ENCODE assay signal across 20 cellular contexts in genomic region chr22:50479686-50480085, GRCh38. TPM values are rescaled to one million over a fixed set of nuclear protein-coding genes. Genes with fewer than 3 reads are reported as not detected.
A peak's percentile ranks its signal among the peaks of the same experiment; 100 is the strongest.
DNase-seq lines count a peak whose midpoint lies in the region; ATAC-seq and TF ChIP-seq lines count a peak whose summit lies in the region.
"Had no signal": no experiment of that assay in that cellular context is flagged by ENCODE, and none has a peak within 500 bp of the region (broad histone marks: within the 10 kb centered on the region; RNA-seq: fewer than 3 reads in every experiment).

No MANE protein-coding gene starts in this region.

- H2BK15ac ChIP-seq in neuronal stem cell (ENCODE audit: low read length), result no peak overlapping the region

- H3K23ac ChIP-seq in neuronal stem cell (ENCODE audit: low read depth, low read length, poor library complexity), result no peak overlapping the region

- H3K4ac ChIP-seq in neuronal stem cell (ENCODE audit: low read length), result no peak overlapping the region

- H2BK120ac ChIP-seq in neuronal stem cell (ENCODE audit: low read depth, low read length), result no peak overlapping the region

- H3K4me3 Mint-ChIP-seq in activated CD8-positive, alpha-beta memory T cell treated with anti-CD3 and anti-CD28 coated beads, Interleukin-2, amount 10 ng/mL, durations not matched to agents 7 days and 5 days, result peak overlapping the region; percentile 48
- H3K4me3 Mint-ChIP-seq in central memory CD8-positive, alpha-beta T cell, result peak overlapping the region; percentile 71

- H2BK12ac ChIP-seq in neuronal stem cell (ENCODE audit: low read length), result no peak overlapping the region

- H3K36me3 ChIP-seq in neuronal stem cell (replicated peaks in 1 of 2; ENCODE audit: control insufficient read depth in 2 of 2, insufficient read depth in 2 of 2, low read length in 2 of 2) (no peaks in the 10 kb centered on the region), osteoblast (ENCODE audit: insufficient read depth, low read length) (no peaks in the 10 kb centered on the region), testis (ENCODE audit: low read depth, missing control alignments) (no peaks in the 10 kb centered on the region)
- H3K36me3 ChIP-seq: cardiac muscle cell, HAP-1, heart right ventricle had no signal

- H3K4me2 ChIP-seq in neuronal stem cell (ENCODE audit: insufficient read depth, low read length, poor library complexity, severe bottlenecking) (no peak overlapping the region), osteoblast (ENCODE audit: insufficient read depth, low read length) (no peak overlapping the region)
- H3K4me2 ChIP-seq: KMS-11, SK-N-SH had no signal

- no peak for DNase-seq in activated CD8-positive, alpha-beta memory T cell treated with anti-CD3 and anti-CD28 coated beads, Interleukin-2, amount 10 ng/mL, durations not matched to agents 7 days and 5 days
- DNase-seq in activated CD8-positive, alpha-beta memory T cell treated with anti-CD3 and anti-CD28 coated beads, Interleukin-2, amount 50 U/mL, for 48 hours, result no peak
- peak; percentile 25 for DNase-seq in NB4 (ENCODE audit: low read depth)
- no peak for DNase-seq in central memory CD8-positive, alpha-beta T cell (ENCODE audit: low spot score in 2 of 2)
- no peak for DNase-seq in neuronal stem cell (ENCODE audit: low spot score)
- DNase-seq in osteoblast (ENCODE audit: insufficient read length, low spot score, missing footprints), result no peak
- no peak for DNase-seq in testis
- no peak for DNase-seq in omental fat pad (ENCODE audit: low spot score)
- DNase-seq: heart right ventricle; NCI-H1092 treated with DMSO at 0.1 percent for 48 hours; retina; SK-N-SH; stimulated activated naive CD4-positive, alpha-beta T cell had no signal

- ATAC-seq in activated CD8-positive, alpha-beta memory T cell treated with anti-CD3 and anti-CD28 coated beads, Interleukin-2, amount 10 ng/mL, durations not matched to agents 7 days and 5 days, result no peak
- ATAC-seq in central memory CD8-positive, alpha-beta T cell (replicated peaks; ENCODE audit: extremely low read depth, poor library complexity, severe bottlenecking), result no peak
- no peak for ATAC-seq in omental fat pad (ENCODE audit: low FRiP score)
- ATAC-seq: heart right ventricle, Panc1 had no signal

- peak overlapping the region; percentile 89 for H3K14ac ChIP-seq in neuronal stem cell (ENCODE audit: low read length)

- H3K36me3 Mint-ChIP-seq in activated CD8-positive, alpha-beta memory T cell treated with anti-CD3 and anti-CD28 coated beads, Interleukin-2, amount 10 ng/mL, durations not matched to agents 7 days and 5 days, result no peaks in the 10 kb centered on the region
- peaks cover 1% of the 10 kb centered on the region for H3K36me3 Mint-ChIP-seq in central memory CD8-positive, alpha-beta T cell (ENCODE audit: insufficient read depth)

- H4K91ac ChIP-seq in neuronal stem cell (ENCODE audit: low read depth, low read length, poor library complexity), result no peak overlapping the region

- TF ChIP-seq POLR2A in NB4 (IDR thresholded peaks at IDR 0.05; ENCODE audit: extremely low read depth, insufficient read length), result no peak
- TF ChIP-seq POLR2A in testis (IDR thresholded peaks at IDR 0.05), result no peak

- no peak overlapping the region for H4K8ac ChIP-seq in neuronal stem cell (ENCODE audit: low read depth, low read length)

- no peak overlapping the region for H3K9ac ChIP-seq in neuronal stem cell (ENCODE audit: low read depth, low read length, poor library complexity)
- H3K9ac ChIP-seq: KMS-11, SK-N-SH had no signal

- H3K27ac ChIP-seq in neuronal stem cell (replicated peaks; ENCODE audit: low read length), result no peak overlapping the region
- H3K27ac ChIP-seq in osteoblast (ENCODE audit: low read depth, low read length), result no peak overlapping the region
- no peak overlapping the region for H3K27ac ChIP-seq in testis
- H3K27ac ChIP-seq: cardiac muscle cell, heart right ventricle, KMS-11 had no signal

- H3K4me3 ChIP-seq in NB4 (ENCODE audit: low read depth, low read length) (no peak overlapping the region), neuronal stem cell (ENCODE audit: low read length in 2 of 2) (no peak overlapping the region), osteoblast (ENCODE audit: insufficient read depth, low read length) (no peak overlapping the region), testis (no peak overlapping the region)
- H3K4me3 ChIP-seq: cardiac muscle cell, HAP-1, heart right ventricle, lung had no signal

- no peak for TF ChIP-seq CTCF in NB4 (IDR thresholded peaks at IDR 0.05; ENCODE audit: low read depth, low read length)
- TF ChIP-seq CTCF in osteoblast (IDR thresholded peaks at IDR 0.05; ENCODE audit: extremely low read depth, low read depth, low read length), result no peak
- no peak for TF ChIP-seq CTCF in testis (IDR thresholded peaks at IDR 0.05)
- TF ChIP-seq CTCF in omental fat pad (IDR thresholded peaks at IDR 0.05), result no peak

- H2AFZ ChIP-seq in neuronal stem cell (ENCODE audit: low read length) (no peak overlapping the region), osteoblast (ENCODE audit: low read length) (no peak overlapping the region)

- H3K18ac ChIP-seq in neuronal stem cell (ENCODE audit: low read length), result no peak overlapping the region

- H3K27me3 Mint-ChIP-seq in activated CD8-positive, alpha-beta memory T cell treated with anti-CD3 and anti-CD28 coated beads, Interleukin-2, amount 10 ng/mL, durations not matched to agents 7 days and 5 days, result peaks cover 16% of the 10 kb centered on the region
- H3K27me3 Mint-ChIP-seq in central memory CD8-positive, alpha-beta T cell, result no peaks in the 10 kb centered on the region

- H4K20me1 ChIP-seq in osteoblast (ENCODE audit: insufficient read depth, low read length), result no peaks in the 10 kb centered on the region

- peaks cover under 1% of the 10 kb centered on the region for H3K79me2 ChIP-seq in osteoblast (ENCODE audit: insufficient read depth, low read length)

- CTCF ChIA-PET in activated CD8-positive, alpha-beta memory T cell treated with anti-CD3 and anti-CD28 coated beads, Interleukin-2, amount 10 ng/mL, durations not matched to agents 7 days and 5 days (lab: Charles Lee), result interaction anchor here (0.6 to 1.8 kb wide), 5 partner anchors 9 to 203 kb away, joined by 3 to 6 read pairs (median 4); no protein-coding TSS in a partner anchor

- no peak overlapping the region for H2AK5ac ChIP-seq in neuronal stem cell (ENCODE audit: low read depth, low read length)

- whole genome bisulfite sequencing in neuronal stem cell (ENCODE audit: extremely low coverage in 2 of 2, insufficient read length in 2 of 2, insufficient replicate concordance in 1 of 2), 2 donors, result no CpG with 5 or more reads among the region's 13 CpGs
- 72 to 81% methylated on average over 13 of the region's 13 CpGs for WGBS in testis, 2 donors

- H3K27ac Mint-ChIP-seq in activated CD8-positive, alpha-beta memory T cell treated with anti-CD3 and anti-CD28 coated beads, Interleukin-2, amount 10 ng/mL, durations not matched to agents 7 days and 5 days, result no peak overlapping the region
- no peak overlapping the region for H3K27ac Mint-ChIP-seq in central memory CD8-positive, alpha-beta T cell (ENCODE audit: low read depth)

- intact Hi-C loops in testis (cut with DNase I; ENCODE audit: low total_unique reads), result no loop called here

- H3K9me3 Mint-ChIP-seq in activated CD8-positive, alpha-beta memory T cell treated with anti-CD3 and anti-CD28 coated beads, Interleukin-2, amount 10 ng/mL, durations not matched to agents 7 days and 5 days (ENCODE audit: low read depth), result no peaks in the 10 kb centered on the region
- no peaks in the 10 kb centered on the region for H3K9me3 Mint-ChIP-seq in central memory CD8-positive, alpha-beta T cell

- peaks cover 4 to 6% of the 10 kb centered on the region in 2 donors for H3K4me1 ChIP-seq in neuronal stem cell (ENCODE audit: control insufficient read depth in 2 of 2, insufficient read depth in 1 of 2, low read depth in 1 of 2, low read length in 2 of 2)
- peaks cover 6% of the 10 kb centered on the region for H3K4me1 ChIP-seq in osteoblast (ENCODE audit: insufficient read depth, low read length)
- no peaks in the 10 kb centered on the region for H3K4me1 ChIP-seq in testis

- H3K9me3 ChIP-seq in neuronal stem cell (replicated peaks in 1 of 2; ENCODE audit: control insufficient read depth in 2 of 2, insufficient read depth in 1 of 2, low read depth in 1 of 2, low read length in 2 of 2) (peaks cover 2 to 4% of the 10 kb centered on the region in 2 donors), osteoblast (ENCODE audit: low read depth, low read length) (no peaks in the 10 kb centered on the region), testis (no peaks in the 10 kb centered on the region)
- H3K9me3 ChIP-seq: HAP-1, heart right ventricle, SK-N-SH had no signal

- H3K4me1 Mint-ChIP-seq in activated CD8-positive, alpha-beta memory T cell treated with anti-CD3 and anti-CD28 coated beads, Interleukin-2, amount 10 ng/mL, durations not matched to agents 7 days and 5 days, result peaks cover 8% of the 10 kb centered on the region
- peaks cover 6% of the 10 kb centered on the region for H3K4me1 Mint-ChIP-seq in central memory CD8-positive, alpha-beta T cell

- peaks cover 4% of the 10 kb centered on the region for H3K79me1 ChIP-seq in neuronal stem cell (ENCODE audit: low read depth, low read length)

- H2BK5ac ChIP-seq in neuronal stem cell (ENCODE audit: low read length), result no peak overlapping the region

- H3K27me3 ChIP-seq in neuronal stem cell (ENCODE audit: control insufficient read depth in 3 of 3, insufficient read depth in 3 of 3, low read depth in 1 of 3, low read length in 3 of 3), result peaks cover 3 to 49% (median 16%) of the 10 kb centered on the region in 3 experiments
- H3K27me3 ChIP-seq in osteoblast (ENCODE audit: insufficient read depth, low read length), result peaks cover 13% of the 10 kb centered on the region
- H3K27me3 ChIP-seq in testis, result no peaks in the 10 kb centered on the region

RNA-seq across cellular contexts. Expression of gene ADM2, which starts 1.7 kb away (rescaled TPM):
- 1 to 10 TPM; 4.7 to 5.3 TPM for total RNA-seq in activated CD8-positive, alpha-beta memory T cell treated with anti-CD3 and anti-CD28 coated beads, Interleukin-2, amount 10 ng/mL, durations not matched to agents 7 days and 5 days
- 2.4 TPM for polyA plus RNA-seq in neuronal stem cell (2013, experiment 1 of 2)
- polyA plus RNA-seq in neuronal stem cell (2013, experiment 2 of 2), result 2.2 TPM
- 9.1 and 9.4 TPM in 2 replicates for total RNA-seq in osteoblast
- total RNA-seq in testis, result 1 to 10 TPM; 1.0 to 1.9 TPM
- 0.99 TPM for polyA plus RNA-seq in testis (ENCODE audit: insufficient read depth, low read depth, low replicate concordance)
- under 1 TPM in 1 of 4 donors, not detected in 3; 0.12 TPM for total RNA-seq in omental fat pad
- polyA plus RNA-seq: neural cell had no signal

RNA-seq across cellular contexts. Expression of gene SBF1, which starts 4.9 kb away (rescaled TPM):
- total RNA-seq in activated CD8-positive, alpha-beta memory T cell treated with anti-CD3 and anti-CD28 coated beads, Interleukin-2, amount 10 ng/mL, durations not matched to agents 7 days and 5 days, result 100 to 1,000 TPM; 192 to 207 TPM
- polyA plus RNA-seq in neuronal stem cell (2013, experiment 1 of 2), result 39.3 TPM
- polyA plus RNA-seq in neuronal stem cell (2013, experiment 2 of 2), result 38.7 TPM
- total RNA-seq in osteoblast (74.3 and 93.0 TPM in 2 replicates), testis (100 to 1,000 TPM; 201 to 208 TPM), omental fat pad (10 to 100 TPM; 37.5 to 66.8 (median 43.8) TPM)
- polyA plus RNA-seq in testis (ENCODE audit: insufficient read depth, low read depth, low replicate concordance), result 239 TPM

RNA-seq across cellular contexts. Expression of gene MIOX, which starts 7.0 kb away (rescaled TPM):
- under 1 TPM; 0.23 to 0.61 TPM for total RNA-seq in activated CD8-positive, alpha-beta memory T cell treated with anti-CD3 and anti-CD28 coated beads, Interleukin-2, amount 10 ng/mL, durations not matched to agents 7 days and 5 days
- 0.33 TPM for polyA plus RNA-seq in neuronal stem cell (2013, experiment 1 of 2)
- 0.26 TPM for polyA plus RNA-seq in neuronal stem cell (2013, experiment 2 of 2)
- total RNA-seq in osteoblast (under 0.01 TPM in 1 of 2 replicates, not detected in the other), testis (under 1 TPM; 0.24 to 0.25 TPM), omental fat pad (not detected)
- not detected for polyA plus RNA-seq in testis (ENCODE audit: insufficient read depth, low read depth, low replicate concordance)
- total RNA-seq: cardiac muscle cell, heart right ventricle, lung, ureter had no signal
- polyA plus RNA-seq: cardiac muscle cell, heart right ventricle, neural cell had no signal

RNA-seq across cellular contexts. Expression of gene LMF2, which starts 27.8 kb away (rescaled TPM):
- 100 to 1,000 TPM in 1 of 2 experiments, 10 to 100 TPM in 1; 98.6 to 138 TPM for total RNA-seq in activated CD8-positive, alpha-beta memory T cell treated with anti-CD3 and anti-CD28 coated beads, Interleukin-2, amount 10 ng/mL, durations not matched to agents 7 days and 5 days
- polyA plus RNA-seq in neuronal stem cell (2013, experiment 1 of 2), result 29.8 TPM
- 30.2 TPM for polyA plus RNA-seq in neuronal stem cell (2013, experiment 2 of 2)
- total RNA-seq in osteoblast (56.8 and 60.7 TPM in 2 replicates), testis (100 to 1,000 TPM in 1 of 2 donors, 10 to 100 TPM in 1; 95.4 to 109 TPM), omental fat pad (10 to 100 TPM; 50.8 to 54.9 (median 51.7) TPM)
- polyA plus RNA-seq in testis (ENCODE audit: insufficient read depth, low read depth, low replicate concordance), result 59.7 TPM

RNA-seq across cellular contexts. Expression of gene NCAPH2, which starts 28.3 kb away (rescaled TPM):
- total RNA-seq in activated CD8-positive, alpha-beta memory T cell treated with anti-CD3 and anti-CD28 coated beads, Interleukin-2, amount 10 ng/mL, durations not matched to agents 7 days and 5 days, result 100 to 1,000 TPM; 136 to 181 TPM
- polyA plus RNA-seq in neuronal stem cell (2013, experiment 1 of 2), result 29.6 TPM
- 27.7 TPM for polyA plus RNA-seq in neuronal stem cell (2013, experiment 2 of 2)
- total RNA-seq in osteoblast (24.2 and 27.5 TPM in 2 replicates), testis (10 to 100 TPM; 88.5 to 89.2 TPM), omental fat pad (10 to 100 TPM; 27.7 to 48.2 (median 29.5) TPM)
- polyA plus RNA-seq in testis (ENCODE audit: insufficient read depth, low read depth, low replicate concordance), result 67.4 TPM
